Comparison of ENCODE assay signal across 16 cellular contexts in genomic region chr6:52645976-52646375, GRCh38.
"Had no signal": no experiment of that assay in that cellular context is flagged by ENCODE, and none has a peak within 500 bp of the region (broad histone marks: within the 10 kb centered on the region; RNA-seq: fewer than 3 reads in every experiment).

No MANE protein-coding gene starts in this region.

- H3K36me3 ChIP-seq: SJCRH30 had no signal

- H3K4me3 ChIP-seq: SJCRH30, SK-N-MC had no signal

- H3K9me3 ChIP-seq: SJCRH30 had no signal

- DNase-seq: KBM-7, MV-4-11, NCI-H1048, NCI-H1105, NCI-H1417, NCI-H1436 treated with DMSO at 0.1 percent for 48 hours, NCI-H1694, NCI-H187 treated with DMSO at 0.1 percent for 48 hours, NCI-H2029 treated with DMSO at 0.1 percent for 48 hours, NCI-H2227 treated with DMSO at 0.1 percent for 48 hours, NCI-H524, NCI-H69, NCI-H774, SHP77 treated with DMSO at 0.1 percent for 48 hours, SJCRH30 had no signal

- H3K27me3 ChIP-seq: SJCRH30 had no signal

- H3K27ac ChIP-seq: SJCRH30, SK-N-MC had no signal
